ENCODE assay signal across 11 cellular contexts in genomic region chr2:241063587-241063986, GRCh38. TPM values are rescaled to one million over a fixed set of nuclear protein-coding genes. Genes with fewer than 3 reads are reported as not detected.
DNase-seq lines count a peak whose midpoint lies in the region; ATAC-seq and TF ChIP-seq lines count a peak whose summit lies in the region.
"Had no signal": no experiment of that assay in that cellular context is flagged by ENCODE, and none has a peak within 500 bp of the region (broad histone marks: within the 10 kb centered on the region; RNA-seq: fewer than 3 reads in every experiment).

No MANE protein-coding gene starts in this region.

- POLR2A ChIA-PET in naive thymus-derived CD8-positive, alpha-beta T cell (lab: Charles Lee): interaction anchor here (0.5 to 2.6 kb wide), 7 partner anchors 10 to 238 kb away, joined by 3 to 10 read pairs (median 3); no protein-coding TSS in a partner anchor

- no peaks in the 10 kb centered on the region for H3K4me1 Mint-ChIP-seq in endodermal cell
- H3K4me1 Mint-ChIP-seq in naive thymus-derived CD8-positive, alpha-beta T cell: peaks cover 0 to 17% (median 13%) of the 10 kb centered on the region in 4 donors

- H3K9me3 ChIP-seq in BLaER1 treated with 17β-estradiol and CSF1 and Interleukin-3, amounts not matched to agents 10 nM and 100 nM (replicated peaks in 1 of 11): no peaks in the 10 kb centered on the region
- H3K9me3 ChIP-seq in HUES64 (ENCODE audit: insufficient read depth, low read depth, low read length): no peaks in the 10 kb centered on the region
- no peaks in the 10 kb centered on the region for H3K9me3 ChIP-seq in endodermal cell (ENCODE audit: control insufficient read depth, low read length)
- H3K9me3 ChIP-seq: tibial nerve had no signal

- peaks cover 4% of the 10 kb centered on the region for H3K27me3 Mint-ChIP-seq in endodermal cell (ENCODE audit: insufficient read depth)
- no peaks in the 10 kb centered on the region for H3K27me3 Mint-ChIP-seq in naive thymus-derived CD8-positive, alpha-beta T cell

- H3K4me1 ChIP-seq in BLaER1 treated with 17β-estradiol and CSF1 and Interleukin-3, amounts not matched to agents 10 nM and 100 nM: peaks cover 0 to 4% (median 0%) of the 10 kb centered on the region in 10 experiments; a peak in 2 of 20 replicates
- no peaks in the 10 kb centered on the region for H3K4me1 ChIP-seq in HUES64 (ENCODE audit: insufficient read depth, low read length)
- no peaks in the 10 kb centered on the region for H3K4me1 ChIP-seq in endodermal cell (ENCODE audit: control insufficient read depth, insufficient read depth, low read length)

- H3K36me3 ChIP-seq in BLaER1 treated with 17β-estradiol and CSF1 and Interleukin-3, amounts not matched to agents 10 nM and 100 nM: no peaks in the 10 kb centered on the region
- H3K36me3 ChIP-seq in HUES64 (ENCODE audit: insufficient read depth, low read length): no peaks in the 10 kb centered on the region
- H3K36me3 ChIP-seq in endodermal cell (ENCODE audit: control insufficient read depth, insufficient read depth, low read length): no peaks in the 10 kb centered on the region

- H3K4me2 ChIP-seq in BLaER1 treated with 17β-estradiol and CSF1 and Interleukin-3, amounts not matched to agents 10 nM and 100 nM: peak overlapping the region in 8 of 11 experiments; percentile 18 to 46 (median 28); a peak in 6 of 22 replicates

- H3K9me3 Mint-ChIP-seq in endodermal cell: no peaks in the 10 kb centered on the region
- H3K9me3 Mint-ChIP-seq in naive thymus-derived CD8-positive, alpha-beta T cell: no peaks in the 10 kb centered on the region
- H3K9me3 Mint-ChIP-seq: HFFc6 had no signal

- H3K27ac Mint-ChIP-seq in endodermal cell: no peak overlapping the region
- peak overlapping the region in 6 of 10 donors; percentile 67 to 83 (median 76) for H3K27ac Mint-ChIP-seq in naive thymus-derived CD8-positive, alpha-beta T cell
- H3K27ac Mint-ChIP-seq: HFFc6 had no signal

- H3K9ac ChIP-seq in BLaER1 treated with 17β-estradiol and CSF1 and Interleukin-3, amounts not matched to agents 10 nM and 100 nM: no peak overlapping the region
- no peak overlapping the region for H3K9ac ChIP-seq in HUES64 (ENCODE audit: low read depth, low read length)
- no peak overlapping the region for H3K9ac ChIP-seq in endodermal cell (ENCODE audit: extremely low read depth, low read length, poor library complexity, severe bottlenecking)

- DNase-seq in endodermal cell (no peak), dedifferentiated amniotic fluid mesenchymal stem cell (ENCODE audit: extremely low spot score) (no peak), retina (no peak), epidermal melanocyte (ENCODE audit: insufficient read length, low spot score) (no peak)
- peak in 4 of 10 donors; percentile 22 to 35 (median 26) for DNase-seq in naive thymus-derived CD8-positive, alpha-beta T cell
- DNase-seq: HFFc6, NCI-H748 treated with DMSO at 0.1 percent for 48 hours had no signal

- H4K20me1 ChIP-seq in BLaER1 treated with 17β-estradiol and CSF1 and Interleukin-3, amounts not matched to agents 10 nM and 100 nM: peaks cover 0 to 43% (median 0%) of the 10 kb centered on the region in 11 experiments; a peak in 2 of 22 replicates

- no peaks in the 10 kb centered on the region for H3K36me3 Mint-ChIP-seq in endodermal cell (ENCODE audit: low read depth)
- peaks cover 0 to 3% (median 0%) of the 10 kb centered on the region in 3 donors for H3K36me3 Mint-ChIP-seq in naive thymus-derived CD8-positive, alpha-beta T cell

- H3K4me3 ChIP-seq in BLaER1 treated with 17β-estradiol and CSF1 and Interleukin-3, amounts not matched to agents 10 nM and 100 nM: no peak overlapping the region
- H3K4me3 ChIP-seq in HUES64 (ENCODE audit: low read length) (peak overlapping the region; percentile 24; the same call in 1 of the 2 replicates), endodermal cell (ENCODE audit: low read length) (no peak overlapping the region)

- peak overlapping the region; percentile 27 for H3K4me3 Mint-ChIP-seq in endodermal cell
- peak overlapping the region; percentile 7 to 81 (median 74) for H3K4me3 Mint-ChIP-seq in naive thymus-derived CD8-positive, alpha-beta T cell
- H3K4me3 Mint-ChIP-seq: HFFc6 had no signal

- no peak for TF ChIP-seq CTCF in endodermal cell (conservative IDR thresholded peaks at IDR 0.05)

- H3K27ac ChIP-seq in BLaER1 treated with 17β-estradiol and CSF1 and Interleukin-3, amounts not matched to agents 10 nM and 100 nM: no peak overlapping the region
- no peak overlapping the region for H3K27ac ChIP-seq in HUES64 (ENCODE audit: low read depth, low read length)
- H3K27ac ChIP-seq in endodermal cell (ENCODE audit: low read depth, low read length): no peak overlapping the region

- peak; percentile 63 to 75 for ATAC-seq in naive thymus-derived CD8-positive, alpha-beta T cell
- no peak for ATAC-seq in HG02970 (IDR thresholded peaks at IDR 0.05; ENCODE audit: low FRiP score, unreplicated experiment)

- H3K27me3 ChIP-seq in BLaER1 treated with 17β-estradiol and CSF1 and Interleukin-3, amounts not matched to agents 10 nM and 100 nM: no peaks in the 10 kb centered on the region
- H3K27me3 ChIP-seq in HUES64 (ENCODE audit: insufficient read depth, low read length): no peaks in the 10 kb centered on the region
- H3K27me3 ChIP-seq in endodermal cell (ENCODE audit: control insufficient read depth, insufficient read depth, low read length, poor library complexity, severe bottlenecking): no peaks in the 10 kb centered on the region
- H3K27me3 ChIP-seq: tibial nerve had no signal

- WGBS in HUES64: 77% methylated on average over 6 of the region's 8 CpGs
- 66 to 82% methylated on average over 3 to 5 of the region's 8 CpGs for WGBS in endodermal cell (ENCODE audit: insufficient coverage in 1 of 2, insufficient read length in 1 of 2), 2 experiments

RNA-seq across cellular contexts. Expression of gene MTERF4, which starts 38.5 kb away (rescaled TPM):
- 26.6 TPM for polyA plus RNA-seq in HUES64 (2013, experiment 1 of 2)
- polyA plus RNA-seq in HUES64 (2013, experiment 2 of 2): 24.3 TPM
- total RNA-seq in endodermal cell: 10 to 100 TPM; 33.2 to 42.5 TPM
- 37.9 TPM for polyA plus RNA-seq in endodermal cell (2013, experiment 1 of 2)
- polyA plus RNA-seq in endodermal cell (2013, experiment 2 of 2): 36.3 TPM
- total RNA-seq in naive thymus-derived CD8-positive, alpha-beta T cell: 100 to 1,000 TPM; 265 to 270 TPM
- polyA plus RNA-seq in naive thymus-derived CD8-positive, alpha-beta T cell: 10 to 100 TPM; 46.4 to 82.1 (median 57.8) TPM

Comparison
In these comparisons a context has a peak if more than half of its experiments do, and no peak if none do; other contexts are left out.
1. RNA of gene MTERF4, which starts 38.5 kb away (total RNA-seq): 265 to 270 TPM in naive thymus-derived CD8-positive, alpha-beta T cell; 33.2 to 42.5 TPM in endodermal cell; every median in the first group is over 4 times any median in the second.